In the genomic region with DNA sequence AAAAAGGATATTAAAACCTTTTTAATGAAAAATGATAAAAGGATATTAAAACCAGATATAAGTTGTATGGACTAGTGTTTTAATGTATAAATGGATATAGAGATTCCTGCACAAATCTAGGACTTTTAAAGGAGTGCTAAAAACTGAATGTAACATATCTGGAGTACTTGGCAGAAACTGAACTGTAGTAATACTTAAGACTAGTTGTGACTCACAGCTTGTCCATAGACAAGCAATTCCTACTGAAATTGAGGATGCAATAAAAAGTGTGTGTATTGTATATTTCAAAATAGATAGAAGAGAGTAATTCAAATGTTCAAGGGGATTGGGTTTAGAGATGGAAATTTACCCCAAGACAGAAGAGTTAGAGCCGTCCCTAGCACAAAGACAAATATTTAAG, we compare ENCODE assay signal across 19 cellular contexts. TPM values are rescaled to one million over a fixed set of nuclear protein-coding genes. Genes with fewer than 3 reads are reported as not detected.
DNase-seq lines count a peak whose midpoint lies in the region; FAIRE-seq and TF ChIP-seq lines count a peak whose summit lies in the region.
"Had no signal": no experiment of that assay in that cellular context is flagged by ENCODE, and none has a peak within 500 bp of the region (broad histone marks: within the 10 kb centered on the region; RNA-seq: fewer than 3 reads in every experiment).

No MANE protein-coding gene starts in this region.

- WGBS in GM23248 (ENCODE audit: low coverage in 1 of 2, low lambda C conversion rate in 2 of 2, missing lambda C conversion rate in 2 of 2), 2 experiments = 42 to 52% methylated on average over 1 of the region's 1 CpG

- H3K4me1 Mint-ChIP-seq in glutamatergic neuron (ENCODE audit: low read depth, unreplicated experiment) = peaks cover 2% of the 10 kb centered on the region

- peaks cover 53% of the 10 kb centered on the region for H3K4me1 ChIP-seq in GM23248 (ENCODE audit: insufficient read depth)

- no peak overlapping the region for H2AFZ ChIP-seq in GM23248

- no peak overlapping the region for H3K4me3 ChIP-seq in AG04449 (ENCODE audit: low read depth, low read length)
- 0 out of 2 replicates have a peak overlapping the region, but pooled peaks have one; percentile 4 for H3K4me3 ChIP-seq in GM23248
- H3K4me3 ChIP-seq in astrocyte of the spinal cord (ENCODE audit: low read depth, low read length) = no peak overlapping the region
- H3K4me3 ChIP-seq in fibroblast of the aortic adventitia (ENCODE audit: low read depth, low read length) = no peak overlapping the region
- H3K4me3 ChIP-seq: K562 had no signal

- no peak for TF ChIP-seq POLR2A in GM12892 (IDR thresholded peaks at IDR 0.05; ENCODE audit: low read depth, low read length)

- peak overlapping the region; percentile 16 for H3K4me2 ChIP-seq in GM23248 (ENCODE audit: unreplicated experiment)

- no peaks in the 10 kb centered on the region for H3K9me3 ChIP-seq in GM23248 (ENCODE audit: low read depth)

- no peaks in the 10 kb centered on the region for H3K9me2 ChIP-seq in GM23248 (ENCODE audit: insufficient read depth)

- H3K36me3 Mint-ChIP-seq in glutamatergic neuron (ENCODE audit: unreplicated experiment) = no peaks in the 10 kb centered on the region

- no peak overlapping the region for H3K27ac Mint-ChIP-seq in glutamatergic neuron (ENCODE audit: unreplicated experiment)

- DNase-seq in AG04449 (ENCODE audit: low read depth, low spot score) = peak; percentile 26
- peak; percentile 89 for DNase-seq in GM23248
- DNase-seq in astrocyte of the spinal cord (ENCODE audit: low read depth, low spot score) = peak; percentile 48
- peak; percentile 57 for DNase-seq in fibroblast of the aortic adventitia (ENCODE audit: low read depth)
- no peak for DNase-seq in hippocampal formation (lab: John Stamatoyannopoulos, UW)
- no peak for DNase-seq in GM12892 (ENCODE audit: insufficient read length)
- DNase-seq in glutamatergic neuron = no peak
- DNase-seq in DMS153 treated with DMSO at 0.1 percent for 48 hours (lab: John Stamatoyannopoulos, UW; ENCODE audit: unreplicated experiment) = no peak
- DNase-seq: 8988T, AML-193, GDM1, NCI-H1436 treated with DMSO at 0.1 percent for 48 hours, NCI-H2081 treated with DMSO at 0.1 percent for 48 hours, NCI-H524, SHP77 had no signal

- TF ChIP-seq CTCF in AG04449 (IDR thresholded peaks at IDR 0.05; ENCODE audit: insufficient read depth, low read length, missing control alignments) (no peak), astrocyte of the spinal cord (IDR thresholded peaks at IDR 0.05; ENCODE audit: low read depth, low read length) (no peak), fibroblast of the aortic adventitia (IDR thresholded peaks at IDR 0.05; ENCODE audit: insufficient read depth, low read length) (no peak), glutamatergic neuron (IDR thresholded peaks at IDR 0.05; ENCODE audit: partially characterized antibody, unreplicated experiment) (no peak)

- CTCF ChIA-PET in AG04449 (lab: Yijun Ruan, JAX) = interaction anchor here (0.9 to 1.9 kb wide), 3 partner anchors 8 to 266 kb away, joined by 4 to 12 read pairs (median 5); no protein-coding TSS in a partner anchor

- H3F3A ChIP-seq in GM23248 (ENCODE audit: insufficient read depth) = peaks cover 59% of the 10 kb centered on the region

- H3K79me2 ChIP-seq in GM23248 (ENCODE audit: insufficient read depth) = peaks cover 22% of the 10 kb centered on the region; the same call in 1 of the 2 replicates

- no peaks in the 10 kb centered on the region for H4K20me1 ChIP-seq in GM23248 (ENCODE audit: insufficient read depth)

- POLR2A ChIA-PET in AG04449 (lab: Yijun Ruan, JAX) = no interaction called here

- no peak overlapping the region for H3K9ac ChIP-seq in GM23248

- no peak for FAIRE-seq in GM12892 (lab: Jason Lieb, UNC)
- FAIRE-seq: H54, HTR-8/SVneo, K562, RCC 7860 had no signal

- H3K27me3 Mint-ChIP-seq in glutamatergic neuron (ENCODE audit: unreplicated experiment) = peaks cover under 1% of the 10 kb centered on the region

- no peaks in the 10 kb centered on the region for H3K9me3 Mint-ChIP-seq in glutamatergic neuron (ENCODE audit: unreplicated experiment)

- no peaks in the 10 kb centered on the region; the same call in 1 of the 2 replicates for H3K36me3 ChIP-seq in GM23248 (ENCODE audit: low read depth)

- no peak overlapping the region for H3K4me3 Mint-ChIP-seq in glutamatergic neuron (ENCODE audit: unreplicated experiment)

- H3K27me3 ChIP-seq in GM23248 (replicated peaks; ENCODE audit: insufficient read depth) = no peaks in the 10 kb centered on the region

- H3K27ac ChIP-seq in GM23248 = peak overlapping the region; percentile 8; the same call in 1 of the 2 replicates

- in situ Hi-C loops in GM23248 (cut with MboI) (loop anchor here (10.0 kb wide), 1 partner anchor 268 kb away; a partner anchor contains a TSS), astrocyte of the spinal cord (cut with HindIII; ENCODE audit: low sequenced_read_pairs) (no loop called here)

RNA-seq across cellular contexts. Expression of a gene that starts 59.6 kb away (rescaled TPM):
- 21.4 and 22.1 TPM in 2 replicates for total RNA-seq in GM23248 (2014; rRNA removed; shearing (Covaris generic))
- polyA plus RNA-seq in GM23248 (2016; fragmentation: Nextera tagmentation; extraction: Ambion mirVana) = 9.0 and 9.5 TPM in 2 replicates
- total RNA-seq in fibroblast of the aortic adventitia (ENCODE audit: low replicate concordance) (14.6 and 17.5 TPM in 2 replicates), glutamatergic neuron (ENCODE audit: unreplicated experiment) (4.7 TPM)
- 14.6 TPM for polyA plus RNA-seq in GM12892 (2012; ENCODE audit: missing spikeins)

Comparison
In these comparisons a context has a peak if more than half of its experiments do, and no peak if none do; other contexts are left out.
1. DNase-seq: peak in AG04449 (single experiment), GM23248 (single experiment), astrocyte of the spinal cord (single experiment) and fibroblast of the aortic adventitia (single experiment); none in hippocampal formation (0 of 2), GM12892 (single experiment), glutamatergic neuron (single experiment) and DMS153 treated with DMSO at 0.1 percent for 48 hours (single experiment).